20 cellular contexts compared by ENCODE assay signal in genomic region chr6:318265-318890, GRCh38. TPM values are rescaled to one million over a fixed set of nuclear protein-coding genes. Genes with fewer than 3 reads are reported as not detected.
A peak's percentile ranks its signal among the peaks of the same experiment; 100 is the strongest.
DNase-seq lines count a peak whose midpoint lies in the region; ATAC-seq and TF ChIP-seq lines count a peak whose summit lies in the region.
"Had no signal": no experiment of that assay in that cellular context is flagged by ENCODE, and none has a peak within 500 bp of the region (broad histone marks: within the 10 kb centered on the region; RNA-seq: fewer than 3 reads in every experiment).

No MANE protein-coding gene starts in this region.

- H3K4me2 ChIP-seq in MM.1S (ENCODE audit: low read depth, low read length), result peak overlapping the region; percentile 86

- H3K79me2 ChIP-seq in MM.1S (ENCODE audit: low read length), result peaks cover 78% of the 10 kb centered on the region

- peaks cover 18% of the 10 kb centered on the region for H3K4me1 Mint-ChIP-seq in activated T-cell treated with anti-CD3 and anti-CD28 coated beads, Interleukin-2, amount 50 U/mL, for 24 hours (ENCODE audit: low read depth)

- peaks cover 89% of the 10 kb centered on the region for H3F3A ChIP-seq in MM.1S (ENCODE audit: insufficient read depth, low read length)

- no peak for ATAC-seq in HG03039 (IDR thresholded peaks at IDR 0.05; ENCODE audit: unreplicated experiment)
- ATAC-seq: Panc1 had no signal

- H3K27me3 Mint-ChIP-seq in activated T-cell treated with anti-CD3 and anti-CD28 coated beads, Interleukin-2, amount 50 U/mL, for 24 hours, result no peaks in the 10 kb centered on the region

- no peaks in the 10 kb centered on the region for H3K9me3 ChIP-seq in MM.1S (replicated peaks; ENCODE audit: insufficient read depth, low read length)

- H3K9me3 Mint-ChIP-seq in activated T-cell treated with anti-CD3 and anti-CD28 coated beads, Interleukin-2, amount 50 U/mL, for 24 hours, result no peaks in the 10 kb centered on the region

- no peaks in the 10 kb centered on the region for H3K27me3 ChIP-seq in MM.1S (replicated peaks; ENCODE audit: insufficient read depth, low read length)

- no peak overlapping the region for H3K27ac Mint-ChIP-seq in activated T-cell treated with anti-CD3 and anti-CD28 coated beads, Interleukin-2, amount 50 U/mL, for 24 hours

- H3K36me3 Mint-ChIP-seq in activated T-cell treated with anti-CD3 and anti-CD28 coated beads, Interleukin-2, amount 50 U/mL, for 24 hours (ENCODE audit: low read depth), result peaks cover 12% of the 10 kb centered on the region

- peak overlapping the region; percentile 91 for H3K27ac ChIP-seq in MM.1S (ENCODE audit: low read length)
- H3K27ac ChIP-seq: 22Rv1, HL-60 had no signal

- H4K20me1 ChIP-seq in MM.1S (ENCODE audit: insufficient read depth, low read length), result no peaks in the 10 kb centered on the region

- DNase-seq in activated T-cell treated with anti-CD3 and anti-CD28 coated beads, Interleukin-2, amount 50 U/mL, for 24 hours, result peak; percentile 30
- DNase-seq in activated T-cell treated with anti-CD3 and anti-CD28 coated beads for 4 hours (no peak), MM.1S (no peak), mesenteric fat pad (ENCODE audit: low spot score) (peak; percentile 73), GDM1 (lab: John Stamatoyannopoulos, UW) (no peak), AG08396 (ENCODE audit: low spot score) (no peak), SIG-M5 treated with dmso at 0.1 percent for 504 hours (lab: John Stamatoyannopoulos, UW; ENCODE audit: unreplicated experiment) (no peak)
- DNase-seq: C1 segment of cervical spinal cord, COR-L47, MV-4-11, NCI-H1417, NCI-H1930, NCI-H2171, NCI-H446, NCI-H69 had no signal

- H3K4me3 ChIP-seq in MM.1S (ENCODE audit: low read length), result no peak overlapping the region
- H3K4me3 ChIP-seq: HAP-1 had no signal

- peaks cover 99% of the 10 kb centered on the region for H3K4me1 ChIP-seq in MM.1S (ENCODE audit: low read length)
- H3K4me1 ChIP-seq: HAP-1 had no signal

- peak overlapping the region; percentile 61 for H3K9ac ChIP-seq in MM.1S (ENCODE audit: low read length)

- no peak overlapping the region for H2AFZ ChIP-seq in MM.1S (ENCODE audit: low read length)

- H3K4me3 Mint-ChIP-seq in activated T-cell treated with anti-CD3 and anti-CD28 coated beads, Interleukin-2, amount 50 U/mL, for 24 hours, result no peak overlapping the region

- no peaks in the 10 kb centered on the region; the same call in 1 of the 2 replicates for H3K36me3 ChIP-seq in MM.1S (replicated peaks; ENCODE audit: insufficient read depth, low read length)

- TF ChIP-seq CTCF in MM.1S (IDR thresholded peaks at IDR 0.05; ENCODE audit: low read length), result no peak

- no peaks in the 10 kb centered on the region for H3K9me2 ChIP-seq in MM.1S (replicated peaks; ENCODE audit: insufficient read depth, low read length)

RNA-seq across cellular contexts. Expression of gene DUSP22, which starts 26.1 kb away (rescaled TPM):
- total RNA-seq in mesenteric fat pad, result 75.0 TPM

Comparison
In these comparisons a context has a peak if more than half of its experiments do, and no peak if none do; other contexts are left out.
1. DNase-seq: peak in activated T-cell treated with anti-CD3 and anti-CD28 coated beads, Interleukin-2, amount 50 U/mL, for 24 hours (single experiment) and mesenteric fat pad (single experiment); none in activated T-cell treated with anti-CD3 and anti-CD28 coated beads for 4 hours (single experiment), MM.1S (single experiment), GDM1 (single experiment), AG08396 (single experiment) and SIG-M5 treated with dmso at 0.1 percent for 504 hours (single experiment).